Comparison of ENCODE assay signal across 1 cellular context in the genomic region with DNA sequence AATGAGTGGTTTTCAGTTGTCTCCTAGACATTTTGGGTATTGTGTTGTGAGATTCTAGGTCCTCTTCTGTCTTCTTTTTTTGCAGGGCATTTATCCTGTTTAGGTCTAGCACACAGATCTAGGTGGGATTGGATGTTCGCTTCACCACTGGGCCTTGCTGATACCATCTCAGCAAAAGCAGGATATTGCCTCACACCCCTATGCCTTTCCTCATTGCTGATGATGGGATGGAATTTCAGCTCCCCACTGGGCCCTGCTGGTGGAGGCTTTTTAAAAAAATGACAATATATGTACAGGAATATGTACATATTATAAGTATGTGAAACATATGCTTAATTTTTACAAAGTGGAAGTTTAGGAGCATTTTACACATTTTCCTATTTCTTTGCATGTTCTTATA.
TF ChIP-seq lines count a peak whose summit lies in the region.

No MANE protein-coding gene starts in this region.

TF ChIP-seq in K562, 482 proteins besides CTCF, POLR2A, EP300 and RAD21:
- no peak for TF ChIP-seq SREBF1 (IDR thresholded peaks at IDR 0.05; ENCODE audit: borderline replicate concordance, low read depth, low read length)
- peak; percentile 16; the same call in 1 of the 2 replicates for TF ChIP-seq CEBPB (tag; IDR thresholded peaks at IDR 0.05)
